In the genomic region with DNA sequence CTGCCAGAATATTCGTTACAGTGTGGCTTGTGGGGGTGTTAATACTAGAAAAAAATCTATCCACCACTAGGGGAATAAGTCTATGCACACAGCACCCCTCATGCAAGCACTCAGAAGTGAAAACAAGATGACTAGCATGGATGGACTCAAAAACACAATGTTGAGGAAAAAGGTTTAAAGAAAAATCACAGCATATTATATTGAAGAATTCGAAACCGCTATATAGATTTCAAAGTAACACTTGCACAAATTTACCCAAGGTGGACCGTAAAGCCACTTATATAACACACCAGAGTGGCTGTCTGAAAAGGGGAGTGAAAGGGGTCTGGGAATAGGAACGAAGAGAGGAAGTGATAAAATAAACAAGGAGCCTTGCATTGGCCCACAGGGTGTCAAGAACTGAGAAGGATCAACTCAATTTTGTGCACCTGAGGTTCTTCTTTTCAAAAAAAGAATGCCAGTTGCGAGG, we compare ENCODE assay signal across 8 cellular contexts. TPM values are rescaled to one million over a fixed set of nuclear protein-coding genes. Genes with fewer than 3 reads are reported as not detected.
A peak's percentile ranks its signal among the peaks of the same experiment; 100 is the strongest.
DNase-seq lines count a peak whose midpoint lies in the region; ATAC-seq and TF ChIP-seq lines count a peak whose summit lies in the region.

No MANE protein-coding gene starts in this region.

- H2AFZ ChIP-seq in osteoblast (ENCODE audit: low read length): peak overlapping the region; percentile 96

- peak overlapping the region; percentile 96 for H3K27ac Mint-ChIP-seq in activated T-helper 17 cell treated with anti-CD3 and anti-CD28 coated beads, Interleukin-2, amount 50 U/mL, for 72 hours

- peaks cover 33% of the 10 kb centered on the region for H3K79me2 ChIP-seq in osteoblast (ENCODE audit: insufficient read depth, low read length)

- H3K9me3 ChIP-seq in gastroesophageal sphincter (no peaks in the 10 kb centered on the region), osteoblast (ENCODE audit: low read depth, low read length) (no peaks in the 10 kb centered on the region)

- H3K27me3 ChIP-seq in gastroesophageal sphincter (no peaks in the 10 kb centered on the region), osteoblast (ENCODE audit: insufficient read depth, low read length) (no peaks in the 10 kb centered on the region)

- H3K4me3 ChIP-seq in HFF-Myc (replicated peaks; ENCODE audit: low read depth, low read length) (peak overlapping the region; percentile 89), gastroesophageal sphincter (peak overlapping the region; percentile 60 to 81), osteoblast (ENCODE audit: insufficient read depth, low read length) (peak overlapping the region; percentile 97)

- H3K4me1 ChIP-seq in gastroesophageal sphincter (peaks cover 0 to 50% (median 10%) of the 10 kb centered on the region in 3 donors), osteoblast (ENCODE audit: insufficient read depth, low read length) (peaks cover 15% of the 10 kb centered on the region)

- H3K27me3 Mint-ChIP-seq in activated T-helper 17 cell treated with anti-CD3 and anti-CD28 coated beads, Interleukin-2, amount 50 U/mL, for 72 hours: no peaks in the 10 kb centered on the region

- H3K4me2 ChIP-seq in osteoblast (ENCODE audit: insufficient read depth, low read length): peak overlapping the region; percentile 99

- ATAC-seq in activated T-helper 17 cell treated with anti-CD3 and anti-CD28 coated beads, Interleukin-2, amount 50 U/mL, for 72 hours (replicated peaks): peak; percentile 55
- peak; percentile 37 for ATAC-seq in gastroesophageal sphincter
- no peak for ATAC-seq in GM18873 (IDR thresholded peaks at IDR 0.05; ENCODE audit: low FRiP score, unreplicated experiment)

- H3K27ac ChIP-seq in gastroesophageal sphincter: peak overlapping the region; percentile 55 to 89 (median 83)
- H3K27ac ChIP-seq in osteoblast (ENCODE audit: low read depth, low read length): peak overlapping the region; percentile 74

- H3K9me3 Mint-ChIP-seq in activated T-helper 17 cell treated with anti-CD3 and anti-CD28 coated beads, Interleukin-2, amount 50 U/mL, for 72 hours: no peaks in the 10 kb centered on the region

- peaks cover 9% of the 10 kb centered on the region for H4K20me1 ChIP-seq in osteoblast (ENCODE audit: insufficient read depth, low read length)

- H3K36me3 Mint-ChIP-seq in activated T-helper 17 cell treated with anti-CD3 and anti-CD28 coated beads, Interleukin-2, amount 50 U/mL, for 72 hours (ENCODE audit: low read depth): peaks cover 27% of the 10 kb centered on the region

- H3K36me3 ChIP-seq in gastroesophageal sphincter: peaks cover 0 to 30% of the 10 kb centered on the region in 2 donors
- H3K36me3 ChIP-seq in osteoblast (ENCODE audit: insufficient read depth, low read length): peaks cover 6% of the 10 kb centered on the region

- no peak for TF ChIP-seq EP300 in gastroesophageal sphincter (IDR thresholded peaks at IDR 0.05)

- TF ChIP-seq POLR2A in gastroesophageal sphincter (IDR thresholded peaks at IDR 0.05): no peak

- peaks cover 22% of the 10 kb centered on the region for H3K4me1 Mint-ChIP-seq in activated T-helper 17 cell treated with anti-CD3 and anti-CD28 coated beads, Interleukin-2, amount 50 U/mL, for 72 hours

- peak overlapping the region; percentile 98 for H3K4me3 Mint-ChIP-seq in activated T-helper 17 cell treated with anti-CD3 and anti-CD28 coated beads, Interleukin-2, amount 50 U/mL, for 72 hours

- TF ChIP-seq CTCF in HFF-Myc (IDR thresholded peaks at IDR 0.05; ENCODE audit: low read depth, low read length, missing control alignments) (peak; percentile 48), gastroesophageal sphincter (IDR thresholded peaks at IDR 0.05) (peak in 3 of 4 experiments; percentile 51 to 61 (median 57)), osteoblast (IDR thresholded peaks at IDR 0.05; ENCODE audit: extremely low read depth, low read depth, low read length) (peak; percentile 69)

- WGBS in gastroesophageal sphincter (ENCODE audit: low coverage in 1 of 2), 2 donors: 0% methylated on average over 6 of the region's 6 CpGs

- DNase-seq in activated T-cell treated with anti-CD3 and anti-CD28 coated beads for 4 hours (peak; percentile 11), HFF-Myc (ENCODE audit: extremely low read depth, low read depth) (no peak), NCI-H2171 treated with DMSO at 0.1 percent for 48 hours (lab: John Stamatoyannopoulos, UW) (peak; percentile 58), osteoblast (ENCODE audit: insufficient read length, low spot score, missing footprints) (peak; percentile 90)
- DNase-seq in activated T-cell treated with anti-CD3 and anti-CD28 coated beads, Interleukin-2, amount 50 U/mL, for 48 hours: no peak

RNA-seq across cellular contexts. Expression of gene ABCD4, which starts 0.5 kb away (rescaled TPM):
- total RNA-seq in activated T-helper 17 cell treated with anti-CD3 and anti-CD28 coated beads, Interleukin-2, amount 50 U/mL, for 72 hours: 10 to 100 TPM; 55.4 to 57.1 TPM
- 10 to 100 TPM; 20.0 to 45.4 (median 33.0) TPM for total RNA-seq in gastroesophageal sphincter
- total RNA-seq in osteoblast: 35.7 and 38.7 TPM in 2 replicates

RNA-seq across cellular contexts. Expression of gene VRTN, which starts 46.1 kb away (rescaled TPM):
- not detected for total RNA-seq in activated T-helper 17 cell treated with anti-CD3 and anti-CD28 coated beads, Interleukin-2, amount 50 U/mL, for 72 hours
- not detected for total RNA-seq in gastroesophageal sphincter
- not detected in 2 replicates for total RNA-seq in osteoblast

Comparison
In these comparisons a context has a peak if more than half of its experiments do, and no peak if none do; other contexts are left out.
1. DNase-seq: peak in activated T-cell treated with anti-CD3 and anti-CD28 coated beads for 4 hours (single experiment), NCI-H2171 treated with DMSO at 0.1 percent for 48 hours (single experiment) and osteoblast (single experiment); none in activated T-cell treated with anti-CD3 and anti-CD28 coated beads, Interleukin-2, amount 50 U/mL, for 48 hours (0 of 2) and HFF-Myc (single experiment).
2. Peak in every context shown above with its lines, with median percentiles within 50 percentile points of each other: H3K4me3 ChIP-seq and CTCF ChIP-seq.